22 cellular contexts compared by ENCODE assay signal in the genomic region with DNA sequence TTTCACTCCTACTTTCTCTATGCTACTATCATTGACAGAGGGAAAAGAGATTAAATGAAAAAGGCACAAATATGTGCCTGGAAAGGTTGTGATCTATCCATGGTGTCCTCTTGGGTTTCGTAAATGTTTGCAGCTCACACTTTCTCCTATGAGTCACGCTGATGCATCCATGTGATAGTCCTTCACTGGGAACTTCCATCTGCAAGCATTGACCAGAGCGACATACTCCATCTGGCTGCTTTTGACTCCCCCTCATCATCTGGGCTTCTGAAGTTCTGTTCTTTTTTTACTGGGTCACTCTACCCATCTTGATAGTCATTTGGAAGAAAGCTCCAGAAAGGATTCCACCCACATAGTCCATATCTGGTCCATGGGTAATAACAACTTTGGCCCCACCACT.
"Had no signal": no experiment of that assay in that cellular context is flagged by ENCODE, and none has a peak within 500 bp of the region (broad histone marks: within the 10 kb centered on the region; RNA-seq: fewer than 3 reads in every experiment).

No MANE protein-coding gene starts in this region.

- DNase-seq: KBM-7, MG63, NCI-H1048, NCI-H1105, NCI-H1417 treated with DMSO at 0.1 percent for 48 hours, NCI-H146, NCI-H1694 treated with DMSO at 0.1 percent for 48 hours, NCI-H1930, NCI-H2081, NCI-H2107, NCI-H2227 treated with DMSO at 0.1 percent for 48 hours, NCI-H510A, NCI-H524 treated with DMSO at 0.1 percent for 48 hours, NCI-H69, NCI-H774, PC-9, Peyer's patch, SHP77 treated with DMSO at 0.1 percent for 48 hours, SJCRH30, T-helper 1 cell had no signal

- ATAC-seq: Right ventricle myocardium inferior, SK-N-SH treated with all-trans-retinoic acid at 6 μM for 48 hours had no signal
